ENCODE assay signal across 30 cellular contexts in genomic region chr6:126253421-126253820, GRCh38.
"Had no signal": no experiment of that assay in that cellular context is flagged by ENCODE, and none has a peak within 500 bp of the region (broad histone marks: within the 10 kb centered on the region; RNA-seq: fewer than 3 reads in every experiment).

No MANE protein-coding gene starts in this region.

- H3K9me3 ChIP-seq: MG63 had no signal

- H3K4me2 ChIP-seq: KMS-11 had no signal

- H3K36me3 ChIP-seq: MG63, Peyer's patch had no signal

- H3K36me3 Mint-ChIP-seq: activated naive CD4-positive, alpha-beta T cell treated with anti-CD3 and anti-CD28 coated beads, Interleukin-2, amount 10 ng/mL, durations not matched to agents 7 days and 5 days; brain had no signal

- DNase-seq: activated CD4-positive, alpha-beta memory T cell treated with anti-CD3 and anti-CD28 coated beads for 36 hours; activated CD4-positive, alpha-beta T cell treated with anti-CD3 and anti-CD28 coated beads, Interleukin-2, amount 10 ng/mL, durations not matched to agents 7 days and 5 days; activated CD8-positive, alpha-beta memory T cell treated with anti-CD3 and anti-CD28 coated beads, Interleukin-2, amount 50 U/mL, for 4 hours; activated effector memory CD4-positive, alpha-beta T cell treated with Interleukin-2 at 50 U/mL for 16 hours; activated naive CD4-positive, alpha-beta T cell treated with anti-CD3 and anti-CD28 coated beads, Interleukin-2, amount 10 ng/mL, durations not matched to agents 7 days and 5 days; activated naive CD8-positive, alpha-beta T cell treated with anti-CD3 and anti-CD28 coated beads, Interleukin-2, amount 50 U/mL, for 24 hours; activated T-cell treated with anti-CD3 and anti-CD28 coated beads for 4 hours; activated T-cell treated with anti-CD3 and anti-CD28 coated beads, Interleukin-2, amount 50 U/mL, for 4 hours; anterior cingulate cortex; central memory CD4-positive, alpha-beta T cell; MG63; NCI-H1048; NCI-H1105 treated with DMSO at 0.1 percent for 48 hours; NCI-H1436; NCI-H1694; NCI-H1930; NCI-H2081 treated with DMSO at 0.1 percent for 48 hours; NCI-H226; NCI-H446 treated with DMSO at 0.1 percent for 48 hours; NCI-H524; PC-3; Peyer's patch; SIG-M5; T1000 had no signal

- H3K9me3 Mint-ChIP-seq: activated T-cell treated with anti-CD3 and anti-CD28 coated beads, Interleukin-2, amount 50 U/mL, for 4 hours had no signal

- H3K27ac Mint-ChIP-seq: activated CD4-positive, alpha-beta memory T cell treated with anti-CD3 and anti-CD28 coated beads for 36 hours; activated CD4-positive, alpha-beta T cell treated with anti-CD3 and anti-CD28 coated beads, Interleukin-2, amount 10 ng/mL, durations not matched to agents 7 days and 5 days; activated naive CD4-positive, alpha-beta T cell treated with anti-CD3 and anti-CD28 coated beads, Interleukin-2, amount 10 ng/mL, durations not matched to agents 7 days and 5 days; activated naive CD8-positive, alpha-beta T cell; activated naive CD8-positive, alpha-beta T cell treated with anti-CD3 and anti-CD28 coated beads, Interleukin-2, amount 50 U/mL, for 24 hours; brain had no signal

- H3K4me1 Mint-ChIP-seq: activated CD4-positive, alpha-beta T cell treated with anti-CD3 and anti-CD28 coated beads, Interleukin-2, amount 10 ng/mL, durations not matched to agents 7 days and 5 days; activated naive CD4-positive, alpha-beta T cell treated with anti-CD3 and anti-CD28 coated beads, Interleukin-2, amount 10 ng/mL, durations not matched to agents 7 days and 5 days; activated naive CD8-positive, alpha-beta T cell treated with anti-CD3 and anti-CD28 coated beads, Interleukin-2, amount 50 U/mL, for 24 hours; brain had no signal

- H3K27ac ChIP-seq: KMS-11, Peyer's patch, RWPE1 had no signal

- H3K4me3 ChIP-seq: MG63, Peyer's patch had no signal

- H3K9ac ChIP-seq: KMS-11 had no signal

- H3K4me3 Mint-ChIP-seq: activated CD4-positive, alpha-beta memory T cell treated with anti-CD3 and anti-CD28 coated beads for 36 hours; activated CD4-positive, alpha-beta T cell treated with anti-CD3 and anti-CD28 coated beads, Interleukin-2, amount 10 ng/mL, durations not matched to agents 7 days and 5 days; activated naive CD4-positive, alpha-beta T cell treated with anti-CD3 and anti-CD28 coated beads, Interleukin-2, amount 10 ng/mL, durations not matched to agents 7 days and 5 days; activated naive CD8-positive, alpha-beta T cell; activated naive CD8-positive, alpha-beta T cell treated with anti-CD3 and anti-CD28 coated beads, Interleukin-2, amount 50 U/mL, for 24 hours; activated T-cell treated with anti-CD3 and anti-CD28 coated beads, Interleukin-2, amount 50 U/mL, for 4 hours; brain had no signal

- FAIRE-seq: colon had no signal

- ATAC-seq: activated naive CD8-positive, alpha-beta T cell treated with anti-CD3 and anti-CD28 coated beads, Interleukin-2, amount 50 U/mL, for 24 hours; activated T-cell treated with anti-CD3 and anti-CD28 coated beads, Interleukin-2, amount 50 U/mL, for 4 hours; PC-3; Right ventricle myocardium inferior had no signal

- H3K4me1 ChIP-seq: Peyer's patch had no signal

- H3K27me3 ChIP-seq: MG63, Peyer's patch had no signal

- H3K27me3 Mint-ChIP-seq: activated CD4-positive, alpha-beta memory T cell treated with anti-CD3 and anti-CD28 coated beads for 36 hours; activated CD4-positive, alpha-beta T cell treated with anti-CD3 and anti-CD28 coated beads, Interleukin-2, amount 10 ng/mL, durations not matched to agents 7 days and 5 days; activated naive CD4-positive, alpha-beta T cell treated with anti-CD3 and anti-CD28 coated beads, Interleukin-2, amount 10 ng/mL, durations not matched to agents 7 days and 5 days; activated naive CD8-positive, alpha-beta T cell; activated naive CD8-positive, alpha-beta T cell treated with anti-CD3 and anti-CD28 coated beads, Interleukin-2, amount 50 U/mL, for 24 hours; brain had no signal
